ENCODE assay signal across 21 cellular contexts in genomic region chr6:11625302-11625701, GRCh38.
"Had no signal": no experiment of that assay in that cellular context is flagged by ENCODE, and none has a peak within 500 bp of the region (broad histone marks: within the 10 kb centered on the region; RNA-seq: fewer than 3 reads in every experiment).

No MANE protein-coding gene starts in this region.

- H3K36me3 ChIP-seq: colonic mucosa, esophagus muscularis mucosa, left ventricle myocardium inferior, neutrophil, right atrium auricular region, sigmoid colon, stomach had no signal

- H3K4me1 ChIP-seq: colonic mucosa, foreskin keratinocyte, left ventricle myocardium inferior, right atrium auricular region, stomach had no signal

- DNase-seq: colonic mucosa; dorsolateral prefrontal cortex; effector CD8-positive, alpha-beta T cell; foreskin keratinocyte; immature natural killer cell; left cardiac atrium; left ventricle myocardium inferior; mesendoderm; naive thymus-derived CD4-positive, alpha-beta T cell; sigmoid colon; stimulated activated CD4-positive, alpha-beta T cell treated with anti-CD3 and anti-CD28 coated beads, Interleukin-2, amount 100 ng/mL, for 24 hours; stimulated activated CD4-positive, alpha-beta T cell treated with anti-CD3 and anti-CD28 coated beads, Interleukin-4, amount 100 ng/mL, for 4 hours; stimulated activated naive B cell treated with anti-CD40 and anti-IgM and Interleukin-4, amounts not matched to agents 10 μg/mL and 1 μg/mL and 100 μg/mL, for 72 hours; stomach; substantia nigra; trophoblast cell had no signal

- H3K27me3 ChIP-seq: colonic mucosa, dorsolateral prefrontal cortex, esophagus muscularis mucosa, foreskin keratinocyte, neutrophil, right atrium auricular region, sigmoid colon, stomach had no signal

- H3K4me3 ChIP-seq: colonic mucosa, dorsolateral prefrontal cortex, esophagus muscularis mucosa, left ventricle myocardium inferior, lung, right atrium auricular region, sigmoid colon, skin epidermis, stomach had no signal

- H3K27ac ChIP-seq: colonic mucosa, dorsolateral prefrontal cortex, esophagus muscularis mucosa, foreskin keratinocyte, left ventricle myocardium inferior, neutrophil, right atrium auricular region, skin epidermis, stomach had no signal

- H3K9me3 ChIP-seq: colonic mucosa, esophagus muscularis mucosa, left ventricle myocardium inferior, neutrophil, right atrium auricular region, sigmoid colon, stomach had no signal

- ATAC-seq: foreskin keratinocyte; left cardiac atrium; naive thymus-derived CD4-positive, alpha-beta T cell; stimulated activated naive B cell treated with anti-CD40 and anti-IgM and Interleukin-4, amounts not matched to agents 10 μg/mL and 1 μg/mL and 100 μg/mL, for 72 hours had no signal
